In the genomic region with DNA sequence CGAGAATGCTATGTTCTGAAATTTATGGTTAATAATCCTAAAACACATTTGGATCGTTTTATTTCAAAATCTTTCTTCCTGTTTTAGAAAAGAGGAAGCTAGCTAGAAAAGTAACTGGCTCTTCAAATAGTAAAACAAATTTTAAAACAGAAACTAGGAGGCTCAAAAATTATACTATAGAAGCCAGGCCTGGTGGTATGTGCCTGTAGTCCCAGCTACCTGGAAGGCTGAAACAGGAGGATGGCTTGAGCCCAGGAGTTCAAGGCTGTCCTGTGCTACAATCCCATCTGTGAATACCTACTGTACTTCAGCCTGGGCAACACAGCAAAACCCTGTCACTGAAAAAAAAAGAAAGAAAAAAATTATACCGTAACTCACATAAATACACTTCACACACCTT, we compare ENCODE assay signal across 11 cellular contexts. TPM values are rescaled to one million over a fixed set of nuclear protein-coding genes. Genes with fewer than 3 reads are reported as not detected.
DNase-seq lines count a peak whose midpoint lies in the region; ATAC-seq, FAIRE-seq and TF ChIP-seq lines count a peak whose summit lies in the region.
"Had no signal": no experiment of that assay in that cellular context is flagged by ENCODE, and none has a peak within 500 bp of the region (broad histone marks: within the 10 kb centered on the region; RNA-seq: fewer than 3 reads in every experiment).

No MANE protein-coding gene starts in this region.

- H3K27me3 ChIP-seq in Loucy (ENCODE audit: insufficient read depth, low read length, poor library complexity, severe bottlenecking), result no peaks in the 10 kb centered on the region
- H3K27me3 ChIP-seq in pancreas, result no peaks in the 10 kb centered on the region
- H3K27me3 ChIP-seq in brain microvascular endothelial cell (replicated peaks), result no peaks in the 10 kb centered on the region

- peaks cover 33% of the 10 kb centered on the region for H3K4me1 ChIP-seq in Loucy (ENCODE audit: insufficient read depth, low read length, poor library complexity, severe bottlenecking)
- peaks cover 2 to 15% (median 13%) of the 10 kb centered on the region in 3 donors for H3K4me1 ChIP-seq in pancreas

- peaks cover 88% of the 10 kb centered on the region for H4K20me1 ChIP-seq in Loucy (ENCODE audit: insufficient read depth, low read length, poor library complexity, severe bottlenecking)

- DNase-seq in activated CD8-positive, alpha-beta memory T cell treated with anti-CD3 and anti-CD28 coated beads, Interleukin-2, amount 10 ng/mL, durations not matched to agents 7 days and 5 days, result no peak
- no peak for DNase-seq in activated CD8-positive, alpha-beta memory T cell treated with anti-CD3 and anti-CD28 coated beads, Interleukin-2, amount 50 U/mL, for 4 hours
- DNase-seq in activated CD4-positive, alpha-beta memory T cell treated with anti-CD3 and anti-CD28 coated beads, Interleukin-2, amount 10 ng/mL, durations not matched to agents 7 days and 5 days, result no peak
- no peak for DNase-seq in pancreas
- no peak for DNase-seq in brain microvascular endothelial cell
- no peak for DNase-seq in dedifferentiated amniotic fluid mesenchymal stem cell (ENCODE audit: extremely low spot score)
- DNase-seq: cerebellar nuclear complex, H9 had no signal

- POLR2A ChIA-PET in activated CD4-positive, alpha-beta memory T cell treated with anti-CD3 and anti-CD28 coated beads, Interleukin-2, amount 10 ng/mL, durations not matched to agents 7 days and 5 days (lab: Charles Lee), result interaction anchor here (0.7 to 1.1 kb wide), 3 partner anchors 9 to 13 kb away, joined by 3 to 5 read pairs (median 4); no protein-coding TSS in a partner anchor

- H3K27ac ChIP-seq in pancreas (peak overlapping the region in 1 of 4 donors; percentile 4), brain microvascular endothelial cell (no peak overlapping the region)

- peak; percentile 37 for ATAC-seq in activated CD8-positive, alpha-beta memory T cell treated with anti-CD3 and anti-CD28 coated beads, Interleukin-2, amount 10 ng/mL, durations not matched to agents 7 days and 5 days
- ATAC-seq in pancreas (peak in 3 of 4 donors; percentile 22 to 40 (median 36)), GM18517 (IDR thresholded peaks at IDR 0.05; ENCODE audit: unreplicated experiment) (no peak)

- H3K4me3 Mint-ChIP-seq in activated CD8-positive, alpha-beta memory T cell treated with anti-CD3 and anti-CD28 coated beads, Interleukin-2, amount 10 ng/mL, durations not matched to agents 7 days and 5 days, result no peak overlapping the region
- no peak overlapping the region for H3K4me3 Mint-ChIP-seq in activated CD4-positive, alpha-beta memory T cell treated with anti-CD3 and anti-CD28 coated beads, Interleukin-2, amount 10 ng/mL, durations not matched to agents 7 days and 5 days
- H3K4me3 Mint-ChIP-seq: H9 had no signal

- H3K36me3 Mint-ChIP-seq in activated CD8-positive, alpha-beta memory T cell treated with anti-CD3 and anti-CD28 coated beads, Interleukin-2, amount 10 ng/mL, durations not matched to agents 7 days and 5 days, result peaks cover 44% of the 10 kb centered on the region
- peaks cover 58% of the 10 kb centered on the region for H3K36me3 Mint-ChIP-seq in activated CD4-positive, alpha-beta memory T cell treated with anti-CD3 and anti-CD28 coated beads, Interleukin-2, amount 10 ng/mL, durations not matched to agents 7 days and 5 days (ENCODE audit: low read depth)

- 51 to 66% methylated on average over 3 of the region's 3 CpGs for WGBS in pancreas, 2 donors

- intact Hi-C loops in pancreas (cut with DNase I), result no loop called here

- H3K9me3 ChIP-seq in Loucy (ENCODE audit: insufficient read depth, low read depth, low read length) (no peaks in the 10 kb centered on the region), pancreas (no peaks in the 10 kb centered on the region)

- no peaks in the 10 kb centered on the region for H3F3A ChIP-seq in Loucy (ENCODE audit: low read depth)

- peak overlapping the region; percentile 10 for H3K4me2 ChIP-seq in Loucy (ENCODE audit: low read depth, low read length, poor library complexity, severe bottlenecking)

- no peak overlapping the region for H2AFZ ChIP-seq in Loucy (ENCODE audit: low read length)

- no peaks in the 10 kb centered on the region for H3K27me3 Mint-ChIP-seq in activated CD8-positive, alpha-beta memory T cell treated with anti-CD3 and anti-CD28 coated beads, Interleukin-2, amount 10 ng/mL, durations not matched to agents 7 days and 5 days
- H3K27me3 Mint-ChIP-seq in activated CD4-positive, alpha-beta memory T cell treated with anti-CD3 and anti-CD28 coated beads, Interleukin-2, amount 10 ng/mL, durations not matched to agents 7 days and 5 days, result no peaks in the 10 kb centered on the region

- TF ChIP-seq CTCF in Loucy (conservative IDR thresholded peaks at IDR 0.05; ENCODE audit: low read length) (no peak), pancreas (IDR thresholded peaks at IDR 0.05) (no peak), brain microvascular endothelial cell (IDR thresholded peaks at IDR 0.05; ENCODE audit: low read depth, low read length, missing control alignments) (no peak)

- H3K9me2 ChIP-seq in Loucy (replicated peaks; ENCODE audit: low read depth, low read length), result no peaks in the 10 kb centered on the region

- no peak for FAIRE-seq in pancreas (lab: Jason Lieb, UNC)
- FAIRE-seq: G401.6 had no signal

- H3K4me1 Mint-ChIP-seq in activated CD8-positive, alpha-beta memory T cell treated with anti-CD3 and anti-CD28 coated beads, Interleukin-2, amount 10 ng/mL, durations not matched to agents 7 days and 5 days, result peaks cover 58% of the 10 kb centered on the region
- H3K4me1 Mint-ChIP-seq in activated CD4-positive, alpha-beta memory T cell treated with anti-CD3 and anti-CD28 coated beads, Interleukin-2, amount 10 ng/mL, durations not matched to agents 7 days and 5 days, result peaks cover 59% of the 10 kb centered on the region
- H3K4me1 Mint-ChIP-seq: H9 had no signal

- H3K9ac ChIP-seq in Loucy (ENCODE audit: low read depth, low read length, poor library complexity, severe bottlenecking), result no peak overlapping the region

- no peaks in the 10 kb centered on the region for H3K9me3 Mint-ChIP-seq in activated CD8-positive, alpha-beta memory T cell treated with anti-CD3 and anti-CD28 coated beads, Interleukin-2, amount 10 ng/mL, durations not matched to agents 7 days and 5 days (ENCODE audit: low read depth)
- H3K9me3 Mint-ChIP-seq in activated CD4-positive, alpha-beta memory T cell treated with anti-CD3 and anti-CD28 coated beads, Interleukin-2, amount 10 ng/mL, durations not matched to agents 7 days and 5 days, result peaks cover 2% of the 10 kb centered on the region

- H3K27ac Mint-ChIP-seq in activated CD8-positive, alpha-beta memory T cell treated with anti-CD3 and anti-CD28 coated beads, Interleukin-2, amount 10 ng/mL, durations not matched to agents 7 days and 5 days, result peak overlapping the region; percentile 64
- peak overlapping the region; percentile 1 for H3K27ac Mint-ChIP-seq in activated CD4-positive, alpha-beta memory T cell treated with anti-CD3 and anti-CD28 coated beads, Interleukin-2, amount 10 ng/mL, durations not matched to agents 7 days and 5 days

- H3K36me3 ChIP-seq in Loucy (ENCODE audit: insufficient read depth, low read length) (peaks cover 75% of the 10 kb centered on the region), pancreas (peaks cover 0 to 12% (median 6%) of the 10 kb centered on the region in 3 donors), brain microvascular endothelial cell (replicated peaks) (peaks cover 12% of the 10 kb centered on the region)

- H3K4me3 ChIP-seq in Loucy (ENCODE audit: low read length, poor library complexity, severe bottlenecking) (no peak overlapping the region), pancreas (no peak overlapping the region), brain microvascular endothelial cell (ENCODE audit: low read depth, low read length) (no peak overlapping the region)

- in situ Hi-C loops in brain microvascular endothelial cell (cut with HindIII; ENCODE audit: low pct_ligation_motif_present, low sequenced_read_pairs), result no loop called here

- CTCF ChIA-PET in activated CD8-positive, alpha-beta memory T cell treated with anti-CD3 and anti-CD28 coated beads, Interleukin-2, amount 10 ng/mL, durations not matched to agents 7 days and 5 days (lab: Charles Lee), result interaction anchor here (0.5 to 1.4 kb wide), 4 partner anchors 13 to 363 kb away, joined by 3 to 5 read pairs (median 4); no protein-coding TSS in a partner anchor
- CTCF ChIA-PET in activated CD4-positive, alpha-beta memory T cell treated with anti-CD3 and anti-CD28 coated beads, Interleukin-2, amount 10 ng/mL, durations not matched to agents 7 days and 5 days (lab: Charles Lee), result interaction anchor here (1.0 to 1.2 kb wide), 3 partner anchors 9 to 40 kb away, joined by 3 read pairs; no protein-coding TSS in a partner anchor

- H3K79me2 ChIP-seq in Loucy (ENCODE audit: insufficient read depth, low read length), result peaks cover 97% of the 10 kb centered on the region

RNA-seq across cellular contexts. Expression of gene ELF1, which starts 57.9 kb away (rescaled TPM):
- total RNA-seq in activated CD8-positive, alpha-beta memory T cell treated with anti-CD3 and anti-CD28 coated beads, Interleukin-2, amount 10 ng/mL, durations not matched to agents 7 days and 5 days, result 100 to 1,000 TPM; 120 to 143 TPM
- total RNA-seq in activated CD4-positive, alpha-beta memory T cell treated with anti-CD3 and anti-CD28 coated beads, Interleukin-2, amount 10 ng/mL, durations not matched to agents 7 days and 5 days, result 100 to 1,000 TPM; 159 to 169 TPM
- 10 to 100 TPM; 31.6 to 61.6 (median 40.6) TPM for total RNA-seq in pancreas
- 10 to 100 TPM in 1 of 2 donors, 1 to 10 TPM in 1; 9.4 to 18.5 TPM for polyA plus RNA-seq in pancreas
